In genomic region chr14:100262545-100262944, GRCh38 we compare ENCODE assay signal across 21 cellular contexts. TPM values are rescaled to one million over a fixed set of nuclear protein-coding genes. Genes with fewer than 3 reads are reported as not detected.
DNase-seq lines count a peak whose midpoint lies in the region; ATAC-seq and TF ChIP-seq lines count a peak whose summit lies in the region.
"Had no signal": no experiment of that assay in that cellular context is flagged by ENCODE, and none has a peak within 500 bp of the region (broad histone marks: within the 10 kb centered on the region; RNA-seq: fewer than 3 reads in every experiment).

No MANE protein-coding gene starts in this region.

- no peak for TF ChIP-seq CTCF in natural killer cell (IDR thresholded peaks at IDR 0.05)
- no peak for TF ChIP-seq CTCF in RWPE1 (conservative IDR thresholded peaks at IDR 0.05; ENCODE audit: low read depth)
- TF ChIP-seq CTCF in endothelial cell (IDR thresholded peaks at IDR 0.05; ENCODE audit: unreplicated experiment): no peak
- no peak for TF ChIP-seq CTCF in foreskin fibroblast (IDR thresholded peaks at IDR 0.05; ENCODE audit: low read depth, low read length)

- H3K4me3 ChIP-seq in foreskin fibroblast (ENCODE audit: low read depth in 1 of 2, low read length in 2 of 2): no peak overlapping the region
- H3K4me3 ChIP-seq: hepatocyte, transverse colon had no signal

- peaks cover 61 to 64% of the 10 kb centered on the region in 2 donors for H3K4me1 Mint-ChIP-seq in natural killer cell treated with Interleukin-12 subunit alpha and Interleukin-12 subunit beta and Interleukin-15 and Interleukin-18, amount 100 ng/mL, for 72 hours (ENCODE audit: low read depth in 2 of 2)
- peaks cover 76 to 84% of the 10 kb centered on the region in 2 donors for H3K4me1 Mint-ChIP-seq in natural killer cell
- peaks cover 26% of the 10 kb centered on the region for H3K4me1 Mint-ChIP-seq in endothelial cell (ENCODE audit: unreplicated experiment)

- ATAC-seq in natural killer cell treated with Interleukin-12 subunit alpha and Interleukin-12 subunit beta and Interleukin-15 and Interleukin-18, amount 100 ng/mL, for 72 hours: no peak
- no peak for ATAC-seq in natural killer cell
- ATAC-seq: stimulated activated naive CD8-positive, alpha-beta T cell treated with anti-CD3 and anti-CD28 coated beads, Interleukin-15, amount 100 ng/mL, for 72 hours had no signal

- H3K27me3 Mint-ChIP-seq in natural killer cell treated with Interleukin-12 subunit alpha and Interleukin-12 subunit beta and Interleukin-15 and Interleukin-18, amount 100 ng/mL, for 72 hours: no peaks in the 10 kb centered on the region
- no peaks in the 10 kb centered on the region for H3K27me3 Mint-ChIP-seq in natural killer cell (ENCODE audit: low read depth in 2 of 2)
- peaks cover 6% of the 10 kb centered on the region for H3K27me3 Mint-ChIP-seq in endothelial cell (ENCODE audit: unreplicated experiment)
- H3K27me3 Mint-ChIP-seq: central memory CD8-positive, alpha-beta T cell; stimulated activated naive CD8-positive, alpha-beta T cell treated with anti-CD3 and anti-CD28 coated beads, Interleukin-15, amount 100 ng/mL, for 72 hours had no signal

- peaks cover 6% of the 10 kb centered on the region for H3K36me3 Mint-ChIP-seq in natural killer cell treated with Interleukin-12 subunit alpha and Interleukin-12 subunit beta and Interleukin-15 and Interleukin-18, amount 100 ng/mL, for 72 hours
- H3K36me3 Mint-ChIP-seq in natural killer cell (no peaks in the 10 kb centered on the region), endothelial cell (ENCODE audit: low read depth, unreplicated experiment) (peaks cover 6% of the 10 kb centered on the region)

- CTCF ChIA-PET in RWPE1 (lab: Yijun Ruan, JAX): interaction anchor here (0.9 kb wide), 1 partner anchor 604 kb away, joined by 7 read pairs; no protein-coding TSS in a partner anchor

- intact Hi-C loops in natural killer cell (cut with micrococcal nuclease): no loop called here

- H3K9me3 Mint-ChIP-seq in natural killer cell treated with Interleukin-12 subunit alpha and Interleukin-12 subunit beta and Interleukin-15 and Interleukin-18, amount 100 ng/mL, for 72 hours: no peaks in the 10 kb centered on the region
- H3K9me3 Mint-ChIP-seq in natural killer cell (no peaks in the 10 kb centered on the region), endothelial cell (ENCODE audit: unreplicated experiment) (no peaks in the 10 kb centered on the region)
- H3K9me3 Mint-ChIP-seq: activated T-helper 1 cell treated with anti-CD3 and anti-CD28 coated beads, Interleukin-12 subunit alpha, Interleukin-12 subunit beta, Interleukin-2, Interleukin-4 antibody, amounts not matched to agents 30 ng/mL and 10 ng/mL and 1 ng/mL, durations not matched to agents 14 hours and 24 hours and 36 hours; central memory CD8-positive, alpha-beta T cell; immature natural killer cell; stimulated activated naive CD8-positive, alpha-beta T cell treated with anti-CD3 and anti-CD28 coated beads, Interleukin-15, amount 100 ng/mL, for 72 hours had no signal

- H3K27ac Mint-ChIP-seq in natural killer cell treated with Interleukin-12 subunit alpha and Interleukin-12 subunit beta and Interleukin-15 and Interleukin-18, amount 100 ng/mL, for 72 hours: peak overlapping the region; percentile 29 to 61
- H3K27ac Mint-ChIP-seq in natural killer cell: peak overlapping the region in 1 of 2 donors; percentile 5
- peak overlapping the region; percentile 89 for H3K27ac Mint-ChIP-seq in endothelial cell (ENCODE audit: unreplicated experiment)

- no peak overlapping the region for H3K4me3 Mint-ChIP-seq in natural killer cell treated with Interleukin-12 subunit alpha and Interleukin-12 subunit beta and Interleukin-15 and Interleukin-18, amount 100 ng/mL, for 72 hours
- H3K4me3 Mint-ChIP-seq in natural killer cell (no peak overlapping the region), endothelial cell (ENCODE audit: unreplicated experiment) (peak overlapping the region; percentile 71)

- POLR2A ChIA-PET in RWPE1 (lab: Yijun Ruan, JAX; ENCODE audit: low non-redundant PET): no interaction called here

- peak overlapping the region; percentile 37 for H3K27ac ChIP-seq in RWPE1
- H3K27ac ChIP-seq: hepatocyte, transverse colon had no signal

- no peak for DNase-seq in natural killer cell treated with Interleukin-12 subunit alpha and Interleukin-12 subunit beta and Interleukin-15 and Interleukin-18, amount 100 ng/mL, for 72 hours (ENCODE audit: low spot score)
- DNase-seq in natural killer cell (no peak), RWPE1 (ENCODE audit: low spot score) (no peak), endothelial cell (ENCODE audit: low spot score) (no peak), foreskin fibroblast (no peak)
- DNase-seq in stimulated activated CD4-positive, alpha-beta T cell treated with anti-CD3 and anti-CD28 coated beads, Interleukin-4, amount 100 ng/mL, for 4 hours: no peak
- DNase-seq in stimulated activated CD4-positive, alpha-beta T cell treated with anti-CD3 and anti-CD28 coated beads, Interleukin-15, amount 100 ng/mL, for 24 hours: no peak
- DNase-seq: amygdala; Calu3; foreskin melanocyte; immature natural killer cell; KG1; NCI-H146; NCI-H524 treated with DMSO at 0.1 percent for 48 hours; small intestine; stimulated activated CD4-positive, alpha-beta T cell treated with anti-CD3 and anti-CD28 coated beads, Interleukin-4, amount 100 ng/mL, for 24 hours; stimulated activated naive CD8-positive, alpha-beta T cell treated with anti-CD3 and anti-CD28 coated beads, Interleukin-15, amount 100 ng/mL, for 72 hours; transverse colon had no signal

RNA-seq across cellular contexts. Expression of gene YY1, which starts 23.6 kb away (rescaled TPM):
- 10 to 100 TPM; 59.7 to 75.7 TPM for total RNA-seq in natural killer cell treated with Interleukin-12 subunit alpha and Interleukin-12 subunit beta and Interleukin-15 and Interleukin-18, amount 100 ng/mL, for 72 hours
- total RNA-seq in natural killer cell (10 to 100 TPM; 77.9 to 92.6 (median 90.4) TPM), endothelial cell (ENCODE audit: unreplicated experiment) (81.7 TPM)

RNA-seq across cellular contexts. Expression of gene SLC25A29, which starts 43.7 kb away (rescaled TPM):
- total RNA-seq in natural killer cell treated with Interleukin-12 subunit alpha and Interleukin-12 subunit beta and Interleukin-15 and Interleukin-18, amount 100 ng/mL, for 72 hours: 10 to 100 TPM; 29.2 to 37.9 TPM
- total RNA-seq in natural killer cell (10 to 100 TPM in 2 of 3 donors, 1 to 10 TPM in 1; 8.6 to 80.7 (median 69.3) TPM), endothelial cell (ENCODE audit: unreplicated experiment) (165 TPM)
